In the genomic region with DNA sequence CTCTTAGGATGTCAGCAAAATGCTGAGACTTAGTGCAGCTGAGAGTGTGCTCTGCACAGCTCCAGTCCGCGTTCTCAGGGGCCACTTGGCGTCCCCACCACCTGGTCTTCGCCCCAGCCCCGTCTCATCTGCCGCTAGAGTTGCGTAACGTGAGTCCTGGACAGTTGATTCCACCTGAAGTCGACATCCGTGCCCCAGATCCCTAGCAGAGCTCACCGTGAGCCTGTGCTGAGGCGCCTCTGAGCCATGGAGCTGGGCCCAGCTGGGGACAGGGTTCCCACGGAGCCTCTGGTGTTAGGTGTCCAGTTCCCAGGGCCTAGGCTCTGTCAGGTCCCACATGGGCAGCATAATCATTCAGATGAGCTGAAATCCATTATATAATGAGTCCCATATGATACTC, we compare ENCODE assay signal across 21 cellular contexts.
"Had no signal": no experiment of that assay in that cellular context is flagged by ENCODE, and none has a peak within 500 bp of the region (broad histone marks: within the 10 kb centered on the region; RNA-seq: fewer than 3 reads in every experiment).

No MANE protein-coding gene starts in this region.

- H3K27me3 ChIP-seq: body of pancreas, ovary, right atrium auricular region, upper lobe of left lung had no signal

- H3K4me1 ChIP-seq: body of pancreas, heart right ventricle, left lung, psoas muscle, right atrium auricular region, upper lobe of left lung had no signal

- ATAC-seq: activated CD4-positive, alpha-beta T cell treated with anti-CD3 and anti-CD28 coated beads for 36 hours; body of pancreas; heart right ventricle; left lung; natural killer cell; psoas muscle; stimulated activated naive CD8-positive, alpha-beta T cell treated with anti-CD3 and anti-CD28 coated beads, Interleukin-15, Interleukin-2, amounts not matched to agents 100 U/mL and 50 U/mL, for 24 hours had no signal

- DNase-seq: activated B cell treated with CpG ODN at 0.5 μM for 24 hours; activated CD4-positive, alpha-beta memory T cell treated with anti-CD3 and anti-CD28 coated beads for 36 hours; activated CD4-positive, alpha-beta T cell treated with anti-CD3 and anti-CD28 coated beads for 36 hours; activated gamma-delta T cell treated with Interleukin-2 at 50 U/mL for 16 hours; activated T-cell treated with anti-CD3 and anti-CD28 coated beads, Interleukin-2, amount 50 U/mL, for 48 hours; anterior cingulate cortex; heart right ventricle; kidney; midbrain; natural killer cell; psoas muscle; stimulated activated CD4-positive, alpha-beta T cell treated with anti-CD3 and anti-CD28 coated beads, Interleukin-4, amount 100 ng/mL, for 24 hours; stimulated activated naive CD8-positive, alpha-beta T cell treated with anti-CD3 and anti-CD28 coated beads, Interleukin-15, Interleukin-2, amounts not matched to agents 100 U/mL and 50 U/mL, for 24 hours; T-helper 9 cell had no signal

- H3K27ac ChIP-seq: body of pancreas, cardiac muscle cell, heart right ventricle, left lung, neutrophil, ovary, psoas muscle, right atrium auricular region, upper lobe of left lung had no signal

- H3K36me3 ChIP-seq: cardiac muscle cell, heart right ventricle, left lung, neutrophil, ovary, right atrium auricular region, upper lobe of left lung had no signal

- H3K9me3 ChIP-seq: body of pancreas, heart right ventricle, left lung, neutrophil, ovary, psoas muscle, right atrium auricular region, upper lobe of left lung had no signal

- H3K4me3 ChIP-seq: body of pancreas, cardiac muscle cell, heart right ventricle, left lung, ovary, psoas muscle, right atrium auricular region, upper lobe of left lung had no signal
